In the genomic region with DNA sequence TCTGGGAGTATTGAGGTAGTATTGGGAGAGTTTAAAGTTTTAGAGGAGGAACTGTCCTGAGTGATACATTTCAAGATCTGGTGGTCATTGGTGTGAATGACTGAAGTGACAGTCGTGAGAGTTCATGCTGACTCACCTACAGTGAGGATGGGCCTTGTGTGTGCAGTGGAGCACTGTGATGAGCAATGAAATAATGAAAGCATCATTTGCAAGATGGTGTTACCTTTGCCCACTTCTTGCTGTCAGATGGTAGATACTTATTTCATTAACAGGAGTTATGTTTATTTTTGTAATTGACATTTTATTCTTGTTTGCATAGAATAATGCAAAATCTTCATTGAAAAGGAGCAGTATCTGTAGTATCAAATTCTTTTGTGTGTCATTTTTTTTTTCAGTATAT, we compare ENCODE assay signal across 1 cellular context.
TF ChIP-seq lines count a peak whose summit lies in the region.

No MANE protein-coding gene starts in this region.

TF ChIP-seq in K562, 482 proteins besides CTCF, POLR2A, EP300 and RAD21 (continued from another document and continues in another):
- TF ChIP-seq, protein P1, sequence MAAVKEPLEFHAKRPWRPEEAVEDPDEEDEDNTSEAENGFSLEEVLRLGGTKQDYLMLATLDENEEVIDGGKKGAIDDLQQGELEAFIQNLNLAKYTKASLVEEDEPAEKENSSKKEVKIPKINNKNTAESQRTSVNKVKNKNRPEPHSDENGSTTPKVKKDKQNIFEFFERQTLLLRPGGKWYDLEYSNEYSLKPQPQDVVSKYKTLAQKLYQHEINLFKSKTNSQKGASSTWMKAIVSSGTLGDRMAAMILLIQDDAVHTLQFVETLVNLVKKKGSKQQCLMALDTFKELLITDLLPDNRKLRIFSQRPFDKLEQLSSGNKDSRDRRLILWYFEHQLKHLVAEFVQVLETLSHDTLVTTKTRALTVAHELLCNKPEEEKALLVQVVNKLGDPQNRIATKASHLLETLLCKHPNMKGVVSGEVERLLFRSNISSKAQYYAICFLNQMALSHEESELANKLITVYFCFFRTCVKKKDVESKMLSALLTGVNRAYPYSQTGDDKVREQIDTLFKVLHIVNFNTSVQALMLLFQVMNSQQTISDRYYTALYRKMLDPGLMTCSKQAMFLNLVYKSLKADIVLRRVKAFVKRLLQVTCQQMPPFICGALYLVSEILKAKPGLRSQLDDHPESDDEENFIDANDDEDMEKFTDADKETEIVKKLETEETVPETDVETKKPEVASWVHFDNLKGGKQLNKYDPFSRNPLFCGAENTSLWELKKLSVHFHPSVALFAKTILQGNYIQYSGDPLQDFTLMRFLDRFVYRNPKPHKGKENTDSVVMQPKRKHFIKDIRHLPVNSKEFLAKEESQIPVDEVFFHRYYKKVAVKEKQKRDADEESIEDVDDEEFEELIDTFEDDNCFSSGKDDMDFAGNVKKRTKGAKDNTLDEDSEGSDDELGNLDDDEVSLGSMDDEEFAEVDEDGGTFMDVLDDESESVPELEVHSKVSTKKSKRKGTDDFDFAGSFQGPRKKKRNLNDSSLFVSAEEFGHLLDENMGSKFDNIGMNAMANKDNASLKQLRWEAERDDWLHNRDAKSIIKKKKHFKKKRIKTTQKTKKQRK (IDR thresholded peaks at IDR 0.05; ENCODE audit: borderline replicate concordance, low read depth, low read length) = no peak
- TF ChIP-seq SAFB (IDR thresholded peaks at IDR 0.05; ENCODE audit: borderline replicate concordance, low read depth, low read length) (no peak), ZNF583 (CRISPR knock-in tag; IDR thresholded peaks at IDR 0.05) (0 out of 2 replicates have a peak, but pooled peaks have one; percentile 43), ZNF175 (CRISPR knock-in tag; IDR thresholded peaks at IDR 0.05; ENCODE audit: low read depth) (no peak), CBX2 (IDR thresholded peaks at IDR 0.05; ENCODE audit: insufficient read depth, low read length, poor library complexity, severe bottlenecking) (no peak), CC2D1A (IDR thresholded peaks at IDR 0.05) (0 out of 2 replicates have a peak, but pooled peaks have one; percentile 3), NCOA4 (IDR thresholded peaks at IDR 0.05; ENCODE audit: partially characterized antibody) (no peak), FOSL1 (tag; conservative IDR thresholded peaks at IDR 0.05) (peak; percentile 48), PTTG1 (tag; IDR thresholded peaks at IDR 0.05; ENCODE audit: low read depth) (peak; percentile 75; the same call in 1 of the 2 replicates), SAFB2 (IDR thresholded peaks at IDR 0.05; ENCODE audit: borderline replicate concordance, low read depth, low read length, severe bottlenecking) (no peak), EHMT2 (IDR thresholded peaks at IDR 0.05) (peak; percentile 10; the same call in 1 of the 2 replicates), ZNF431 (CRISPR knock-in tag; IDR thresholded peaks at IDR 0.05) (no peak), MCM5 (IDR thresholded peaks at IDR 0.05; ENCODE audit: low read depth) (no peak), TEAD4 (IDR thresholded peaks at IDR 0.05; ENCODE audit: low read length) (no peak), TEAD4 (CRISPR knock-in tag; IDR thresholded peaks at IDR 0.05; ENCODE audit: borderline replicate concordance) (no peak), NFE2 (IDR thresholded peaks at IDR 0.05; ENCODE audit: low read depth) (peak; percentile 91), KDM4B (IDR thresholded peaks at IDR 0.05; ENCODE audit: borderline replicate concordance in 2 of 2, low read depth in 1 of 2) (no peak), SMARCE1 (IDR thresholded peaks at IDR 0.05) (no peak), RBM25 (IDR thresholded peaks at IDR 0.05; ENCODE audit: low read depth, low read length, severe bottlenecking) (no peak), ZNF140 (CRISPR knock-in tag; IDR thresholded peaks at IDR 0.05) (no peak), HDGF (IDR thresholded peaks at IDR 0.05) (0 out of 2 replicates have a peak, but pooled peaks have one; percentile 9), SIX5 (IDR thresholded peaks at IDR 0.05; ENCODE audit: borderline replicate concordance in 1 of 2, insufficient read depth in 1 of 2, low read depth in 1 of 2, low read length in 2 of 2) (no peak), MTA2 (IDR thresholded peaks at IDR 0.05; ENCODE audit: low read depth) (no peak), ADNP (tag; IDR thresholded peaks at IDR 0.05) (no peak), MECOM (CRISPR knock-in tag; IDR thresholded peaks at IDR 0.05) (peak; percentile 77), NFE2L1 (tag; IDR thresholded peaks at IDR 0.05; ENCODE audit: borderline replicate concordance, low read depth) (peak; percentile 43; the same call in 1 of the 2 replicates), CHD4 (IDR thresholded peaks at IDR 0.05; ENCODE audit: insufficient read depth, insufficient replicate concordance, low read depth, low read length, poor library complexity, severe bottlenecking) (no peak), ZNF766 (CRISPR knock-in tag; conservative IDR thresholded peaks at IDR 0.05) (0 out of 2 replicates have a peak, but pooled peaks have one; percentile 19), KDM5B (IDR thresholded peaks at IDR 0.05; ENCODE audit: insufficient replicate concordance, low read depth, low read length) (no peak), FOXK1 (CRISPR knock-in tag; IDR thresholded peaks at IDR 0.05; ENCODE audit: borderline replicate concordance) (no peak), ZNF830 (CRISPR knock-in tag; IDR thresholded peaks at IDR 0.05) (no peak)
- TF ChIP-seq, protein P2, sequence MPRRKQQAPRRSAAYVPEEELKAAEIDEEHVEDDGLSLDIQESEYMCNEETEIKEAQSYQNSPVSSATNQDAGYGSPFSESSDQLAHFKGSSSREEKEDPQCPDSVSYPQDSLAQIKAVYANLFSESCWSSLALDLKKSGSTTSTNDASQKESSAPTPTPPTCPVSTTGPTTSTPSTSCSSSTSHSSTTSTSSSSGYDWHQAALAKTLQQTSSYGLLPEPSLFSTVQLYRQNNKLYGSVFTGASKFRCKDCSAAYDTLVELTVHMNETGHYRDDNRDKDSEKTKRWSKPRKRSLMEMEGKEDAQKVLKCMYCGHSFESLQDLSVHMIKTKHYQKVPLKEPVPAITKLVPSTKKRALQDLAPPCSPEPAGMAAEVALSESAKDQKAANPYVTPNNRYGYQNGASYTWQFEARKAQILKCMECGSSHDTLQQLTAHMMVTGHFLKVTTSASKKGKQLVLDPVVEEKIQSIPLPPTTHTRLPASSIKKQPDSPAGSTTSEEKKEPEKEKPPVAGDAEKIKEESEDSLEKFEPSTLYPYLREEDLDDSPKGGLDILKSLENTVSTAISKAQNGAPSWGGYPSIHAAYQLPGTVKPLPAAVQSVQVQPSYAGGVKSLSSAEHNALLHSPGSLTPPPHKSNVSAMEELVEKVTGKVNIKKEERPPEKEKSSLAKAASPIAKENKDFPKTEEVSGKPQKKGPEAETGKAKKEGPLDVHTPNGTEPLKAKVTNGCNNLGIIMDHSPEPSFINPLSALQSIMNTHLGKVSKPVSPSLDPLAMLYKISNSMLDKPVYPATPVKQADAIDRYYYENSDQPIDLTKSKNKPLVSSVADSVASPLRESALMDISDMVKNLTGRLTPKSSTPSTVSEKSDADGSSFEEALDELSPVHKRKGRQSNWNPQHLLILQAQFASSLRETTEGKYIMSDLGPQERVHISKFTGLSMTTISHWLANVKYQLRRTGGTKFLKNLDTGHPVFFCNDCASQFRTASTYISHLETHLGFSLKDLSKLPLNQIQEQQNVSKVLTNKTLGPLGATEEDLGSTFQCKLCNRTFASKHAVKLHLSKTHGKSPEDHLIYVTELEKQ (CRISPR knock-in tag; IDR thresholded peaks at IDR 0.05) = no peak
- TF ChIP-seq, protein P3, sequence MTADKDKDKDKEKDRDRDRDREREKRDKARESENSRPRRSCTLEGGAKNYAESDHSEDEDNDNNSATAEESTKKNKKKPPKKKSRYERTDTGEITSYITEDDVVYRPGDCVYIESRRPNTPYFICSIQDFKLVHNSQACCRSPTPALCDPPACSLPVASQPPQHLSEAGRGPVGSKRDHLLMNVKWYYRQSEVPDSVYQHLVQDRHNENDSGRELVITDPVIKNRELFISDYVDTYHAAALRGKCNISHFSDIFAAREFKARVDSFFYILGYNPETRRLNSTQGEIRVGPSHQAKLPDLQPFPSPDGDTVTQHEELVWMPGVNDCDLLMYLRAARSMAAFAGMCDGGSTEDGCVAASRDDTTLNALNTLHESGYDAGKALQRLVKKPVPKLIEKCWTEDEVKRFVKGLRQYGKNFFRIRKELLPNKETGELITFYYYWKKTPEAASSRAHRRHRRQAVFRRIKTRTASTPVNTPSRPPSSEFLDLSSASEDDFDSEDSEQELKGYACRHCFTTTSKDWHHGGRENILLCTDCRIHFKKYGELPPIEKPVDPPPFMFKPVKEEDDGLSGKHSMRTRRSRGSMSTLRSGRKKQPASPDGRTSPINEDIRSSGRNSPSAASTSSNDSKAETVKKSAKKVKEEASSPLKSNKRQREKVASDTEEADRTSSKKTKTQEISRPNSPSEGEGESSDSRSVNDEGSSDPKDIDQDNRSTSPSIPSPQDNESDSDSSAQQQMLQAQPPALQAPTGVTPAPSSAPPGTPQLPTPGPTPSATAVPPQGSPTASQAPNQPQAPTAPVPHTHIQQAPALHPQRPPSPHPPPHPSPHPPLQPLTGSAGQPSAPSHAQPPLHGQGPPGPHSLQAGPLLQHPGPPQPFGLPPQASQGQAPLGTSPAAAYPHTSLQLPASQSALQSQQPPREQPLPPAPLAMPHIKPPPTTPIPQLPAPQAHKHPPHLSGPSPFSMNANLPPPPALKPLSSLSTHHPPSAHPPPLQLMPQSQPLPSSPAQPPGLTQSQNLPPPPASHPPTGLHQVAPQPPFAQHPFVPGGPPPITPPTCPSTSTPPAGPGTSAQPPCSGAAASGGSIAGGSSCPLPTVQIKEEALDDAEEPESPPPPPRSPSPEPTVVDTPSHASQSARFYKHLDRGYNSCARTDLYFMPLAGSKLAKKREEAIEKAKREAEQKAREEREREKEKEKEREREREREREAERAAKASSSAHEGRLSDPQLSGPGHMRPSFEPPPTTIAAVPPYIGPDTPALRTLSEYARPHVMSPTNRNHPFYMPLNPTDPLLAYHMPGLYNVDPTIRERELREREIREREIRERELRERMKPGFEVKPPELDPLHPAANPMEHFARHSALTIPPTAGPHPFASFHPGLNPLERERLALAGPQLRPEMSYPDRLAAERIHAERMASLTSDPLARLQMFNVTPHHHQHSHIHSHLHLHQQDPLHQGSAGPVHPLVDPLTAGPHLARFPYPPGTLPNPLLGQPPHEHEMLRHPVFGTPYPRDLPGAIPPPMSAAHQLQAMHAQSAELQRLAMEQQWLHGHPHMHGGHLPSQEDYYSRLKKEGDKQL (CRISPR knock-in tag; IDR thresholded peaks at IDR 0.05; ENCODE audit: borderline replicate concordance) = no peak
- TF ChIP-seq, protein P4, sequence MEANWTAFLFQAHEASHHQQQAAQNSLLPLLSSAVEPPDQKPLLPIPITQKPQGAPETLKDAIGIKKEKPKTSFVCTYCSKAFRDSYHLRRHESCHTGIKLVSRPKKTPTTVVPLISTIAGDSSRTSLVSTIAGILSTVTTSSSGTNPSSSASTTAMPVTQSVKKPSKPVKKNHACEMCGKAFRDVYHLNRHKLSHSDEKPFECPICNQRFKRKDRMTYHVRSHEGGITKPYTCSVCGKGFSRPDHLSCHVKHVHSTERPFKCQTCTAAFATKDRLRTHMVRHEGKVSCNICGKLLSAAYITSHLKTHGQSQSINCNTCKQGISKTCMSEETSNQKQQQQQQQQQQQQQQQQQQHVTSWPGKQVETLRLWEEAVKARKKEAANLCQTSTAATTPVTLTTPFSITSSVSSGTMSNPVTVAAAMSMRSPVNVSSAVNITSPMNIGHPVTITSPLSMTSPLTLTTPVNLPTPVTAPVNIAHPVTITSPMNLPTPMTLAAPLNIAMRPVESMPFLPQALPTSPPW (CRISPR knock-in tag; IDR thresholded peaks at IDR 0.05) = no peak
- TF ChIP-seq, protein P5, sequence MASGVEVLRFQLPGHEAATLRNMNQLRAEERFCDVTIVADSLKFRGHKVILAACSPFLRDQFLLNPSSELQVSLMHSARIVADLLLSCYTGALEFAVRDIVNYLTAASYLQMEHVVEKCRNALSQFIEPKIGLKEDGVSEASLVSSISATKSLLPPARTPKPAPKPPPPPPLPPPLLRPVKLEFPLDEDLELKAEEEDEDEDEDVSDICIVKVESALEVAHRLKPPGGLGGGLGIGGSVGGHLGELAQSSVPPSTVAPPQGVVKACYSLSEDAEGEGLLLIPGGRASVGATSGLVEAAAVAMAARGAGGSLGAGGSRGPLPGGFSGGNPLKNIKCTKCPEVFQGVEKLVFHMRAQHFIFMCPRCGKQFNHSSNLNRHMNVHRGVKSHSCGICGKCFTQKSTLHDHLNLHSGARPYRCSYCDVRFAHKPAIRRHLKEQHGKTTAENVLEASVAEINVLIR (CRISPR knock-in tag; IDR thresholded peaks at IDR 0.05) = no peak
- TF ChIP-seq, protein P6, sequence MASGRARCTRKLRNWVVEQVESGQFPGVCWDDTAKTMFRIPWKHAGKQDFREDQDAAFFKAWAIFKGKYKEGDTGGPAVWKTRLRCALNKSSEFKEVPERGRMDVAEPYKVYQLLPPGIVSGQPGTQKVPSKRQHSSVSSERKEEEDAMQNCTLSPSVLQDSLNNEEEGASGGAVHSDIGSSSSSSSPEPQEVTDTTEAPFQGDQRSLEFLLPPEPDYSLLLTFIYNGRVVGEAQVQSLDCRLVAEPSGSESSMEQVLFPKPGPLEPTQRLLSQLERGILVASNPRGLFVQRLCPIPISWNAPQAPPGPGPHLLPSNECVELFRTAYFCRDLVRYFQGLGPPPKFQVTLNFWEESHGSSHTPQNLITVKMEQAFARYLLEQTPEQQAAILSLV (tag; IDR thresholded peaks at IDR 0.05) = no peak
- TF ChIP-seq, protein P7, sequence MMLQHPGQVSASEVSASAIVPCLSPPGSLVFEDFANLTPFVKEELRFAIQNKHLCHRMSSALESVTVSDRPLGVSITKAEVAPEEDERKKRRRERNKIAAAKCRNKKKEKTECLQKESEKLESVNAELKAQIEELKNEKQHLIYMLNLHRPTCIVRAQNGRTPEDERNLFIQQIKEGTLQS (IDR thresholded peaks at IDR 0.05) = peak; percentile 58; the same call in 1 of the 2 replicates
- TF ChIP-seq, protein P7 (CRISPR knock-in tag; conservative IDR thresholded peaks at IDR 0.05) = no peak
- TF ChIP-seq, protein P8, sequence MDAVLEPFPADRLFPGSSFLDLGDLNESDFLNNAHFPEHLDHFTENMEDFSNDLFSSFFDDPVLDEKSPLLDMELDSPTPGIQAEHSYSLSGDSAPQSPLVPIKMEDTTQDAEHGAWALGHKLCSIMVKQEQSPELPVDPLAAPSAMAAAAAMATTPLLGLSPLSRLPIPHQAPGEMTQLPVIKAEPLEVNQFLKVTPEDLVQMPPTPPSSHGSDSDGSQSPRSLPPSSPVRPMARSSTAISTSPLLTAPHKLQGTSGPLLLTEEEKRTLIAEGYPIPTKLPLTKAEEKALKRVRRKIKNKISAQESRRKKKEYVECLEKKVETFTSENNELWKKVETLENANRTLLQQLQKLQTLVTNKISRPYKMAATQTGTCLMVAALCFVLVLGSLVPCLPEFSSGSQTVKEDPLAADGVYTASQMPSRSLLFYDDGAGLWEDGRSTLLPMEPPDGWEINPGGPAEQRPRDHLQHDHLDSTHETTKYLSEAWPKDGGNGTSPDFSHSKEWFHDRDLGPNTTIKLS (IDR thresholded peaks at IDR 0.05; ENCODE audit: borderline replicate concordance, low read depth) = no peak
